ENCODE assay signal across 23 cellular contexts in the genomic region with DNA sequence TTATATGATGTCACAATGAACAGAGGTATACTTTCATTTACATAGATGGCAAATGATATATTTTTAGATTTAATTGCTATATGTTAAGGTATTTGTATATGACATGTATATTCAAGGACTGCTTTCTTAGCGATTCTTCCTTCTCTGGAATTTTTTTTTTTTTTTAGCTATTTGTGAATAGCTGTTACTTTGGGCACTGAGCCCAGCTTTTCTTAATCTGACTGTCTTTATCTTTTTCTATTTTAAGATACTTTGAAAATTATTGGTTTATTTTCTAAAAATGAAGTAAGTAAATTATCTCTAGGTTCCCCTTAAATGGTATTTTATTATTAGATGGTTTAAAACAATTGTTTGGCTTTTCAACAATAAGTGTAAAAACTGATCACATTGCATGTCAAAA. TPM values are rescaled to one million over a fixed set of nuclear protein-coding genes. Genes with fewer than 3 reads are reported as not detected.
A peak's percentile ranks its signal among the peaks of the same experiment; 100 is the strongest.
DNase-seq lines count a peak whose midpoint lies in the region; ATAC-seq, FAIRE-seq and TF ChIP-seq lines count a peak whose summit lies in the region.
"Had no signal": no experiment of that assay in that cellular context is flagged by ENCODE, and none has a peak within 500 bp of the region (broad histone marks: within the 10 kb centered on the region; RNA-seq: fewer than 3 reads in every experiment).

No MANE protein-coding gene starts in this region.

- no peaks in the 10 kb centered on the region for H3K9me3 ChIP-seq in thoracic aorta
- H3K9me3 ChIP-seq: A549, BE2C had no signal

- no peak overlapping the region for H3K27ac Mint-ChIP-seq in activated T-helper 17 cell treated with anti-CD3 and anti-CD28 coated beads, Interleukin-2, amount 50 U/mL, for 72 hours
- H3K27ac Mint-ChIP-seq: GM23338, H9 had no signal

- DNase-seq in fibroblast of the aortic adventitia (ENCODE audit: low read depth) (peak; percentile 37), thoracic aorta (ENCODE audit: low spot score) (no peak), GM20000 (ENCODE audit: low spot score) (no peak)
- DNase-seq: 8988T, ACHN, BE2C, DMS 273 treated with DMSO at 0.1 percent for 48 hours, DMS79, EL, H9 had no signal

- no peaks in the 10 kb centered on the region for H3K27me3 Mint-ChIP-seq in activated T-helper 17 cell treated with anti-CD3 and anti-CD28 coated beads, Interleukin-2, amount 50 U/mL, for 72 hours
- H3K27me3 Mint-ChIP-seq: CD4-positive, alpha-beta T cell had no signal

- H3K27me3 ChIP-seq in thoracic aorta (replicated peaks; ENCODE audit: insufficient read depth), result no peaks in the 10 kb centered on the region
- H3K27me3 ChIP-seq: BE2C; BLaER1 treated with 17β-estradiol and CSF1 and Interleukin-3, amounts not matched to agents 10 nM and 100 nM had no signal

- peaks cover 25 to 38% of the 10 kb centered on the region in 2 donors for H3K4me1 ChIP-seq in thoracic aorta (ENCODE audit: control insufficient read depth in 1 of 2, low read depth in 2 of 2)
- H3K4me1 ChIP-seq: BE2C had no signal

- no peaks in the 10 kb centered on the region for H3K36me3 ChIP-seq in thoracic aorta
- H3K36me3 ChIP-seq: BE2C; BLaER1 treated with 17β-estradiol and CSF1 and Interleukin-3, amounts not matched to agents 10 nM and 100 nM had no signal

- TF ChIP-seq CTCF in fibroblast of the aortic adventitia (IDR thresholded peaks at IDR 0.05; ENCODE audit: insufficient read depth, low read length) (no peak), thoracic aorta (IDR thresholded peaks at IDR 0.05) (no peak), GM20000 (IDR thresholded peaks at IDR 0.05; ENCODE audit: extremely low read depth, missing control alignments) (no peak)

- FAIRE-seq in G401.6 (lab: Jason Lieb, UNC), result peak; percentile 36
- FAIRE-seq: A549, D721Med, GM18507 had no signal

- no peaks in the 10 kb centered on the region for H3K9me3 Mint-ChIP-seq in activated T-helper 17 cell treated with anti-CD3 and anti-CD28 coated beads, Interleukin-2, amount 50 U/mL, for 72 hours
- H3K9me3 Mint-ChIP-seq: CD4-positive, alpha-beta T cell; CD8-positive, alpha-beta memory T cell; GM23338 had no signal

- peak overlapping the region; percentile 68 to 94 for H3K27ac ChIP-seq in thoracic aorta
- H3K27ac ChIP-seq: A549; BLaER1 treated with 17β-estradiol and CSF1 and Interleukin-3, amounts not matched to agents 10 nM and 100 nM had no signal

- ATAC-seq in activated T-helper 17 cell treated with anti-CD3 and anti-CD28 coated beads, Interleukin-2, amount 50 U/mL, for 72 hours (replicated peaks), result no peak
- ATAC-seq in thoracic aorta (ENCODE audit: insufficient number of reproducible peaks, low FRiP score, low read depth) (no peak), GM18858 (IDR thresholded peaks at IDR 0.05; ENCODE audit: unreplicated experiment) (no peak), HG03025 (IDR thresholded peaks at IDR 0.05; ENCODE audit: low FRiP score, unreplicated experiment) (no peak)
- ATAC-seq: A549, GM23338, HCT116 had no signal

- H3K4me1 Mint-ChIP-seq in activated T-helper 17 cell treated with anti-CD3 and anti-CD28 coated beads, Interleukin-2, amount 50 U/mL, for 72 hours, result peaks cover 8% of the 10 kb centered on the region

- peak overlapping the region; percentile 77 for H3K4me3 Mint-ChIP-seq in activated T-helper 17 cell treated with anti-CD3 and anti-CD28 coated beads, Interleukin-2, amount 50 U/mL, for 72 hours
- H3K4me3 Mint-ChIP-seq: CD14-positive monocyte, GM23338, H9 had no signal

- H3K36me3 Mint-ChIP-seq in activated T-helper 17 cell treated with anti-CD3 and anti-CD28 coated beads, Interleukin-2, amount 50 U/mL, for 72 hours (ENCODE audit: low read depth), result peaks cover 9% of the 10 kb centered on the region
- H3K36me3 Mint-ChIP-seq: CD14-positive monocyte had no signal

- H3K4me3 ChIP-seq in fibroblast of the aortic adventitia (ENCODE audit: low read depth, low read length) (no peak overlapping the region), thoracic aorta (no peak overlapping the region)
- H3K4me3 ChIP-seq: A549; BLaER1 treated with 17β-estradiol and CSF1 and Interleukin-3, amounts not matched to agents 10 nM and 100 nM; GM23338 had no signal

RNA-seq across cellular contexts. Expression of a gene that starts 4.0 kb away (rescaled TPM):
- 100 to 1,000 TPM; 280 to 311 TPM for total RNA-seq in activated T-helper 17 cell treated with anti-CD3 and anti-CD28 coated beads, Interleukin-2, amount 50 U/mL, for 72 hours
- 116 and 627 TPM in 2 replicates for total RNA-seq in fibroblast of the aortic adventitia (ENCODE audit: low replicate concordance)
- 100 to 1,000 TPM; 415 to 476 TPM for total RNA-seq in thoracic aorta
